In the genomic region with DNA sequence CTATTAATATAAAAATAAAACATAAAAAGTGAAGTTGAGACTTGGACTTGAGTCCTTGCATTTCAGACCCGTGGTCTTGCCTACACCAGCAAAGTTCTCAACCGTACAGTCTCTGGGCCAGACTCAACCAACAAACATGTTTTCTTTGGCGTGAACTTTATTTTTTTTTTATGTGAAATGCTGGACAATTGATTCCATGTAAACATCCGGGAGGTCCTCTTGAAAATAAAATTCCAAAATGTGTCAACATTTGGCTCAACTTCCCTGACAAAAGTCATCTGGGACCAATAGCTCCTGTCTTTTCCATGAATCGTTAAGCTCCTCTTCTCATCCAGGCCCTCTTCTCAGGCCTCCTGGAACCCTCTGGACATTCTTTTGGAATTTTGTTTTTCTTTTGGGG, we compare ENCODE assay signal across 16 cellular contexts. TPM values are rescaled to one million over a fixed set of nuclear protein-coding genes. Genes with fewer than 3 reads are reported as not detected.
A peak's percentile ranks its signal among the peaks of the same experiment; 100 is the strongest.
DNase-seq lines count a peak whose midpoint lies in the region; ATAC-seq, FAIRE-seq and TF ChIP-seq lines count a peak whose summit lies in the region.
"Had no signal": no experiment of that assay in that cellular context is flagged by ENCODE, and none has a peak within 500 bp of the region (broad histone marks: within the 10 kb centered on the region; RNA-seq: fewer than 3 reads in every experiment).

No MANE protein-coding gene starts in this region.

- POLR2A ChIA-PET in CD4-positive, alpha-beta memory T cell (lab: Charles Lee; ENCODE audit: partially characterized antibody), result interaction anchor here (0.6 to 5.1 kb wide), 3 partner anchors 14 to 345 kb away, joined by 3 to 34 read pairs (median 5); no protein-coding TSS in a partner anchor

- H3K9ac ChIP-seq in neural progenitor cell (no peak overlapping the region), kidney (ENCODE audit: low read length in 2 of 2) (no peak overlapping the region)

- peak overlapping the region in 1 of 8 donors; percentile 49 for H3K4me3 Mint-ChIP-seq in CD4-positive, alpha-beta memory T cell
- peak overlapping the region; percentile 24 for H3K4me3 Mint-ChIP-seq in neural progenitor cell

- H3K4me1 Mint-ChIP-seq in CD4-positive, alpha-beta memory T cell, result peaks cover 19 to 63% (median 39%) of the 10 kb centered on the region in 4 donors
- H3K4me1 Mint-ChIP-seq in neural progenitor cell, result peaks cover 17% of the 10 kb centered on the region

- no peaks in the 10 kb centered on the region for H4K20me1 ChIP-seq in neural progenitor cell (ENCODE audit: low read depth)

- peaks cover 27% of the 10 kb centered on the region for H3F3A ChIP-seq in neural progenitor cell (ENCODE audit: low read depth)

- H3K36me3 Mint-ChIP-seq in CD4-positive, alpha-beta memory T cell, result peaks cover 19 to 31% of the 10 kb centered on the region in 2 donors
- peaks cover 6% of the 10 kb centered on the region for H3K36me3 Mint-ChIP-seq in neural progenitor cell

- H3K9me3 ChIP-seq in CD4-positive, alpha-beta memory T cell (ENCODE audit: control insufficient read depth in 1 of 2, low read length in 2 of 2), result no peaks in the 10 kb centered on the region
- no peaks in the 10 kb centered on the region for H3K9me3 ChIP-seq in neural progenitor cell (ENCODE audit: low read depth)
- no peaks in the 10 kb centered on the region for H3K9me3 ChIP-seq in kidney (ENCODE audit: control insufficient read depth in 1 of 2, low read length in 2 of 2)

- TF ChIP-seq CTCF in cardiac fibroblast (IDR thresholded peaks at IDR 0.05; ENCODE audit: low read depth, low read length) (no peak), neural progenitor cell (IDR thresholded peaks at IDR 0.05) (no peak), kidney (IDR thresholded peaks at IDR 0.05; ENCODE audit: borderline replicate concordance, extremely low read depth, insufficient read depth) (no peak)

- no peak for ATAC-seq in GM18502 (IDR thresholded peaks at IDR 0.05; ENCODE audit: poor library complexity, unreplicated experiment)

- H3K9me3 Mint-ChIP-seq in CD4-positive, alpha-beta memory T cell, result no peaks in the 10 kb centered on the region
- no peaks in the 10 kb centered on the region for H3K9me3 Mint-ChIP-seq in neural progenitor cell

- intact Hi-C loops in CD4-positive, alpha-beta memory T cell (cut with micrococcal nuclease), result no loop called here
- intact Hi-C loops in kidney (cut with DNase I), result no loop called here

- H3K27me3 ChIP-seq in ACC112 (ENCODE audit: insufficient read depth, low read length) (no peaks in the 10 kb centered on the region), neural progenitor cell (no peaks in the 10 kb centered on the region)
- no peaks in the 10 kb centered on the region for H3K27me3 ChIP-seq in CD4-positive, alpha-beta memory T cell (ENCODE audit: insufficient read depth, low read length)

- CTCF ChIA-PET in CD4-positive, alpha-beta memory T cell (lab: Charles Lee; ENCODE audit: partially characterized antibody), result interaction anchor here (1.2 to 15.5 kb wide), 2 partner anchors 10 to 16 kb away, joined by 3 to 227 read pairs; a partner anchor contains a TSS

- no peak for FAIRE-seq in kidney (lab: Jason Lieb, UNC)
- FAIRE-seq: GM12892 had no signal

- H2AFZ ChIP-seq in ACC112 (ENCODE audit: low read length, unreplicated experiment), result no peak overlapping the region
- no peak overlapping the region for H2AFZ ChIP-seq in neural progenitor cell (replicated peaks)

- no peaks in the 10 kb centered on the region for H3K36me3 ChIP-seq in ACC112 (ENCODE audit: insufficient read depth, low read length)
- H3K36me3 ChIP-seq in CD4-positive, alpha-beta memory T cell (ENCODE audit: insufficient read depth, low read length), result peaks cover 11% of the 10 kb centered on the region
- no peaks in the 10 kb centered on the region for H3K36me3 ChIP-seq in neural progenitor cell
- H3K36me3 ChIP-seq in kidney (ENCODE audit: control insufficient read depth in 1 of 2, insufficient read depth in 2 of 2, low read length in 2 of 2), result no peaks in the 10 kb centered on the region

- no peak for DNase-seq in CD4-positive, alpha-beta memory T cell
- DNase-seq in cardiac fibroblast (ENCODE audit: low read depth in 2 of 2) (peak; percentile 30 to 83), neural progenitor cell (ENCODE audit: low spot score) (no peak), kidney (no peak), kidney glomerular epithelial cell (lab: John Stamatoyannopoulos, UW) (no peak), cerebellum (ENCODE audit: low spot score) (no peak)
- DNase-seq: C1 segment of cervical spinal cord, caudate nucleus, DND-41, KBM-7 had no signal

- H3K4me3 ChIP-seq in ACC112 (ENCODE audit: low read depth, low read length) (no peak overlapping the region), cardiac fibroblast (replicated peaks in 1 of 2; ENCODE audit: low read depth in 2 of 2, low read length in 2 of 2) (no peak overlapping the region), neural progenitor cell (no peak overlapping the region), kidney (ENCODE audit: low read length in 2 of 2) (no peak overlapping the region)
- H3K4me3 ChIP-seq in CD4-positive, alpha-beta memory T cell (ENCODE audit: low read length in 2 of 2), result no peak overlapping the region

- H3K27me3 Mint-ChIP-seq in CD4-positive, alpha-beta memory T cell, result no peaks in the 10 kb centered on the region
- H3K27me3 Mint-ChIP-seq in neural progenitor cell (ENCODE audit: insufficient read depth, low read depth), result peaks cover 5% of the 10 kb centered on the region
- H3K27me3 Mint-ChIP-seq: progenitor cell of endocrine pancreas had no signal

- no peaks in the 10 kb centered on the region for H3K4me1 ChIP-seq in ACC112 (ENCODE audit: control insufficient read depth, insufficient read depth, low read length, unreplicated experiment)
- peaks cover 46% of the 10 kb centered on the region for H3K4me1 ChIP-seq in CD4-positive, alpha-beta memory T cell (ENCODE audit: insufficient read depth, low read length)
- peaks cover 7% of the 10 kb centered on the region for H3K4me1 ChIP-seq in neural progenitor cell
- H3K4me1 ChIP-seq in kidney (ENCODE audit: control insufficient read depth in 1 of 2, insufficient read depth in 1 of 2, low read depth in 1 of 2, low read length in 2 of 2), result peaks cover 3 to 4% of the 10 kb centered on the region in 2 donors

- peak overlapping the region; percentile 60 for H3K27ac ChIP-seq in ACC112 (ENCODE audit: low read depth, low read length)
- H3K27ac ChIP-seq in CD4-positive, alpha-beta memory T cell (ENCODE audit: low read depth, low read length), result no peak overlapping the region
- no peak overlapping the region for H3K27ac ChIP-seq in neural progenitor cell
- no peak overlapping the region for H3K27ac ChIP-seq in kidney (ENCODE audit: low read depth in 2 of 2, low read length in 2 of 2)
- H3K27ac ChIP-seq: epithelial cell of prostate had no signal

- H3K79me2 ChIP-seq in ACC112 (ENCODE audit: control insufficient read depth, insufficient read depth, low read length, unreplicated experiment) (peaks cover 8% of the 10 kb centered on the region), neural progenitor cell (ENCODE audit: low read depth) (peaks cover 24% of the 10 kb centered on the region)

- no peak overlapping the region for H3K4me2 ChIP-seq in neural progenitor cell

- peak overlapping the region in 4 of 7 donors; percentile 22 to 73 (median 44) for H3K27ac Mint-ChIP-seq in CD4-positive, alpha-beta memory T cell
- no peak overlapping the region for H3K27ac Mint-ChIP-seq in neural progenitor cell
- H3K27ac Mint-ChIP-seq: progenitor cell of endocrine pancreas had no signal

RNA-seq across cellular contexts. Expression of a gene that starts 2.7 kb away (rescaled TPM):
- 10 to 100 TPM; 31.6 to 32.6 TPM for total RNA-seq in CD4-positive, alpha-beta memory T cell
- 10 to 100 TPM; 28.4 to 40.1 TPM for polyA plus RNA-seq in CD4-positive, alpha-beta memory T cell
- total RNA-seq in neural progenitor cell (ENCODE audit: low replicate concordance), result 14.7 and 77.6 TPM in 2 replicates
- 31.8 TPM for total RNA-seq in kidney
- polyA plus RNA-seq in kidney (ENCODE audit: insufficient read depth, low read depth, low replicate concordance), result 26.8 TPM
- 6.4 TPM for total RNA-seq in cerebellum

RNA-seq across cellular contexts. Expression of a gene that starts 4.1 kb away (rescaled TPM):
- total RNA-seq in CD4-positive, alpha-beta memory T cell, result 100 to 1,000 TPM; 178 to 186 TPM
- 100 to 1,000 TPM in 1 of 2 donors, 10 to 100 TPM in 1; 87.2 to 124 TPM for polyA plus RNA-seq in CD4-positive, alpha-beta memory T cell
- total RNA-seq in neural progenitor cell (ENCODE audit: low replicate concordance), result 133 and 168 TPM in 2 replicates
- total RNA-seq in kidney, result 74.0 TPM
- 97.2 TPM for polyA plus RNA-seq in kidney (ENCODE audit: insufficient read depth, low read depth, low replicate concordance)
- total RNA-seq in cerebellum, result 32.2 TPM

RNA-seq across cellular contexts. Expression of a gene that starts 14.4 kb away (rescaled TPM):
- total RNA-seq in CD4-positive, alpha-beta memory T cell, result under 1 TPM; 0.15 to 0.25 TPM
- not detected for polyA plus RNA-seq in CD4-positive, alpha-beta memory T cell
- total RNA-seq in neural progenitor cell (ENCODE audit: low replicate concordance) (1.4 TPM in 2 replicates), kidney (1.4 TPM), cerebellum (3.8 TPM)
- 0.45 TPM for polyA plus RNA-seq in kidney (ENCODE audit: insufficient read depth, low read depth, low replicate concordance)
- total RNA-seq: mononuclear cell had no signal

RNA-seq across cellular contexts. Expression of a gene that starts 18.3 kb away (rescaled TPM):
- 100 to 1,000 TPM; 114 to 115 TPM for total RNA-seq in CD4-positive, alpha-beta memory T cell
- 100 to 1,000 TPM; 145 to 252 TPM for polyA plus RNA-seq in CD4-positive, alpha-beta memory T cell
- total RNA-seq in neural progenitor cell (ENCODE audit: low replicate concordance) (0.24 and 0.96 TPM in 2 replicates), kidney (12.5 TPM), cerebellum (0.36 TPM)
- 7.4 TPM for polyA plus RNA-seq in kidney (ENCODE audit: insufficient read depth, low read depth, low replicate concordance)

RNA-seq across cellular contexts. Expression of a gene that starts 30.5 kb away (rescaled TPM):
- total RNA-seq in CD4-positive, alpha-beta memory T cell, result not detected
- not detected for polyA plus RNA-seq in CD4-positive, alpha-beta memory T cell
- 0.09 TPM in 1 of 2 replicates, not detected in the other for total RNA-seq in neural progenitor cell (ENCODE audit: low replicate concordance)
- not detected for total RNA-seq in kidney
- not detected for polyA plus RNA-seq in kidney (ENCODE audit: insufficient read depth, low read depth, low replicate concordance)
- not detected for total RNA-seq in cerebellum
- total RNA-seq: mononuclear cell, progenitor cell of endocrine pancreas had no signal

Comparison
In these comparisons a context has a peak if more than half of its experiments do, and no peak if none do; other contexts are left out.
1. DNase-seq: peak in cardiac fibroblast (2 of 2); none in CD4-positive, alpha-beta memory T cell (0 of 5), neural progenitor cell (single experiment), kidney (single experiment), kidney glomerular epithelial cell (single experiment) and cerebellum (single experiment).